In the genomic region with DNA sequence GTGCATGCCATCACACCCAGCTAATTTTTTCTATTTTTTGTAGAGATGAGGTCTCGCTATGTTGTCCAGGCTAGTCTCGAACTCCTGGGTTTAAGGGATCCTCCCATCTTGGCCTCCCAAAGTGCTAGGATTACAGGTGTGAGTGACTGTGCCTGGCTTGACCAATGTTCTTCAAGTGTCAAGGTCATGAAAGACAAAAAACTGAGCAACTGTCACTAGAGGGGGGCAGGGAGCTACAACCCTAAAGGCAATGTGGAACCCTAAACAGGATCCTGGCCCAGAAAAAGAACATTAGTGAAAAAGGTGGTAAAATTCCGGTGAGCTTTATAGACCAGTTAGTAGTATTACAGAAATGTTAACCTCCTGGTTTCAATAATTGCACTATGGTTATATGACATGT, we compare ENCODE assay signal across 30 cellular contexts. TPM values are rescaled to one million over a fixed set of nuclear protein-coding genes. Genes with fewer than 3 reads are reported as not detected.
"Had no signal": no experiment of that assay in that cellular context is flagged by ENCODE, and none has a peak within 500 bp of the region (broad histone marks: within the 10 kb centered on the region; RNA-seq: fewer than 3 reads in every experiment).

No MANE protein-coding gene starts in this region.

- H3K36me3 ChIP-seq: esophagus squamous epithelium, gastroesophageal sphincter, heart right ventricle had no signal

- H3K9me3 Mint-ChIP-seq: activated CD4-positive, alpha-beta memory T cell treated with anti-CD3 and anti-CD28 coated beads for 36 hours; activated CD4-positive, alpha-beta T cell treated with anti-CD3 and anti-CD28 coated beads, Interleukin-2, amount 10 ng/mL, durations not matched to agents 24 days and 14 days; activated T-cell treated with anti-CD3 and anti-CD28 coated beads, Interleukin-2, amount 50 U/mL, for 24 hours; activated T-cell treated with anti-CD3 and anti-CD28 coated beads, Interleukin-2, amount 50 U/mL, for 72 hours had no signal

- H3K4me3 Mint-ChIP-seq: activated CD4-positive, alpha-beta memory T cell treated with anti-CD3 and anti-CD28 coated beads for 36 hours; activated CD4-positive, alpha-beta T cell treated with anti-CD3 and anti-CD28 coated beads for 36 hours; activated CD4-positive, alpha-beta T cell treated with anti-CD3 and anti-CD28 coated beads, Interleukin-2, amount 10 ng/mL, durations not matched to agents 24 days and 14 days; activated CD8-positive, alpha-beta memory T cell treated with anti-CD3 and anti-CD28 coated beads, Interleukin-2, amount 10 ng/mL, durations not matched to agents 7 days and 5 days; activated CD8-positive, alpha-beta T cell treated with anti-CD3 and anti-CD28 coated beads, Interleukin-2, amount 10 ng/mL, durations not matched to agents 7 days and 5 days; activated naive CD8-positive, alpha-beta T cell; activated T-cell treated with anti-CD3 and anti-CD28 coated beads, Interleukin-2, amount 50 U/mL, for 24 hours; activated T-cell treated with anti-CD3 and anti-CD28 coated beads, Interleukin-2, amount 50 U/mL, for 72 hours had no signal

- H3K4me2 ChIP-seq: hepatocyte had no signal

- H3K4me3 ChIP-seq: body of pancreas, esophagus squamous epithelium, gastroesophageal sphincter, heart right ventricle, hepatocyte had no signal

- H3K4me1 Mint-ChIP-seq: activated CD8-positive, alpha-beta memory T cell treated with anti-CD3 and anti-CD28 coated beads, Interleukin-2, amount 10 ng/mL, durations not matched to agents 7 days and 5 days had no signal

- H3K27ac Mint-ChIP-seq: activated CD4-positive, alpha-beta memory T cell treated with anti-CD3 and anti-CD28 coated beads for 36 hours; activated CD4-positive, alpha-beta T cell treated with anti-CD3 and anti-CD28 coated beads for 36 hours; activated CD4-positive, alpha-beta T cell treated with anti-CD3 and anti-CD28 coated beads, Interleukin-2, amount 10 ng/mL, durations not matched to agents 24 days and 14 days; activated CD8-positive, alpha-beta memory T cell treated with anti-CD3 and anti-CD28 coated beads, Interleukin-2, amount 10 ng/mL, durations not matched to agents 7 days and 5 days; activated CD8-positive, alpha-beta T cell treated with anti-CD3 and anti-CD28 coated beads, Interleukin-2, amount 10 ng/mL, durations not matched to agents 7 days and 5 days; activated naive CD8-positive, alpha-beta T cell; activated T-cell treated with anti-CD3 and anti-CD28 coated beads, Interleukin-2, amount 50 U/mL, for 24 hours; activated T-cell treated with anti-CD3 and anti-CD28 coated beads, Interleukin-2, amount 50 U/mL, for 72 hours had no signal

- H3K36me3 Mint-ChIP-seq: activated CD4-positive, alpha-beta memory T cell treated with anti-CD3 and anti-CD28 coated beads for 36 hours; activated CD8-positive, alpha-beta memory T cell treated with anti-CD3 and anti-CD28 coated beads, Interleukin-2, amount 10 ng/mL, durations not matched to agents 7 days and 5 days; activated naive CD8-positive, alpha-beta T cell had no signal

- ATAC-seq: activated CD4-positive, alpha-beta T cell treated with anti-CD3 and anti-CD28 coated beads for 36 hours; activated CD8-positive, alpha-beta memory T cell treated with anti-CD3 and anti-CD28 coated beads, Interleukin-2, amount 10 ng/mL, durations not matched to agents 7 days and 5 days; activated CD8-positive, alpha-beta T cell treated with anti-CD3 and anti-CD28 coated beads, Interleukin-2, amount 10 ng/mL, durations not matched to agents 7 days and 5 days; activated T-cell treated with anti-CD3 and anti-CD28 coated beads, Interleukin-2, amount 50 U/mL, for 72 hours; body of pancreas; gastroesophageal sphincter; heart right ventricle had no signal

- H3K9me3 ChIP-seq: body of pancreas, esophagus squamous epithelium, gastroesophageal sphincter, heart right ventricle had no signal

- H2AFZ ChIP-seq: hepatocyte had no signal

- DNase-seq: activated CD4-positive, alpha-beta memory T cell treated with anti-CD3 and anti-CD28 coated beads for 36 hours; activated CD4-positive, alpha-beta T cell treated with anti-CD3 and anti-CD28 coated beads for 36 hours; activated CD4-positive, alpha-beta T cell treated with anti-CD3 and anti-CD28 coated beads, Interleukin-2, amount 10 ng/mL, durations not matched to agents 24 days and 14 days; activated CD4-positive, CD25-positive, alpha-beta regulatory T cell; activated CD4-positive, CD25-positive, alpha-beta regulatory T cell treated with anti-CD3 and anti-CD28 coated beads, Interleukin-2, amount 50 U/mL, for 72 hours; activated CD8-positive, alpha-beta memory T cell treated with anti-CD3 and anti-CD28 coated beads, Interleukin-2, amount 10 ng/mL, durations not matched to agents 7 days and 5 days; activated CD8-positive, alpha-beta memory T cell treated with anti-CD3 and anti-CD28 coated beads, Interleukin-2, amount 50 U/mL, for 4 hours; activated CD8-positive, alpha-beta T cell treated with anti-CD3 and anti-CD28 coated beads, Interleukin-2, amount 10 ng/mL, durations not matched to agents 7 days and 5 days; activated effector memory CD4-positive, alpha-beta T cell treated with Interleukin-2 at 50 U/mL for 16 hours; activated gamma-delta T cell treated with Interleukin-2 at 50 U/mL for 16 hours; activated naive CD4-positive, alpha-beta T cell treated with anti-CD3 and anti-CD28 coated beads, Interleukin-2, amount 50 U/mL, for 16 hours; activated naive CD4-positive, alpha-beta T cell treated with Interleukin-2 at 50 U/mL for 16 hours; activated T-cell treated with anti-CD3 and anti-CD28 coated beads for 4 hours; activated T-cell treated with anti-CD3 and anti-CD28 coated beads, Interleukin-2, amount 50 U/mL, for 24 hours; activated T-cell treated with anti-CD3 and anti-CD28 coated beads, Interleukin-2, amount 50 U/mL, for 72 hours; amniotic stem cell; aorta; body of pancreas; caudate nucleus; cortex of kidney; effector CD8-positive, alpha-beta T cell; esophagus squamous epithelium; foreskin melanocyte; heart right ventricle; T-helper 2 cell had no signal

- H3K4me1 ChIP-seq: gastroesophageal sphincter, heart right ventricle had no signal

- H3K27me3 ChIP-seq: body of pancreas had no signal

- H3K27ac ChIP-seq: body of pancreas, epithelial cell of prostate, esophagus squamous epithelium, gastroesophageal sphincter, heart right ventricle, hepatocyte had no signal

RNA-seq across cellular contexts. Expression of a gene that starts 7.3 kb away (rescaled TPM):
- total RNA-seq: activated CD8-positive, alpha-beta memory T cell treated with anti-CD3 and anti-CD28 coated beads for 36 hours; activated CD8-positive, alpha-beta T cell treated with anti-CD3 and anti-CD28 coated beads, Interleukin-2, amount 10 ng/mL, durations not matched to agents 7 days and 5 days had no signal
